19 cellular contexts compared by ENCODE assay signal in genomic region chr1:211348547-211348946, GRCh38. TPM values are rescaled to one million over a fixed set of nuclear protein-coding genes. Genes with fewer than 3 reads are reported as not detected.
A peak's percentile ranks its signal among the peaks of the same experiment; 100 is the strongest.
DNase-seq lines count a peak whose midpoint lies in the region; ATAC-seq and TF ChIP-seq lines count a peak whose summit lies in the region.
"Had no signal": no experiment of that assay in that cellular context is flagged by ENCODE, and none has a peak within 500 bp of the region (broad histone marks: within the 10 kb centered on the region; RNA-seq: fewer than 3 reads in every experiment).

No MANE protein-coding gene starts in this region.

- H3K9me3 ChIP-seq in mucosa of descending colon (no peaks in the 10 kb centered on the region), mesenchymal stem cell (ENCODE audit: control insufficient read depth, low read length) (no peaks in the 10 kb centered on the region)

- H3K23ac ChIP-seq in mesenchymal stem cell (ENCODE audit: low read length in 2 of 2), result no peak overlapping the region

- H2BK120ac ChIP-seq in mesenchymal stem cell (ENCODE audit: low read depth, low read length), result no peak overlapping the region

- H3K27ac Mint-ChIP-seq in activated naive CD8-positive, alpha-beta T cell, result peak overlapping the region; percentile 22
- no peak overlapping the region for H3K27ac Mint-ChIP-seq in activated naive CD8-positive, alpha-beta T cell treated with anti-CD3 and anti-CD28 coated beads for 36 hours
- H3K27ac Mint-ChIP-seq in stimulated activated memory B cell treated with anti-CD40 and anti-IgM and Interleukin-4, amounts not matched to agents 10 μg/mL and 1 μg/mL and 100 μg/mL, for 72 hours, result peak overlapping the region; percentile 68
- H3K27ac Mint-ChIP-seq: H9 had no signal

- H2BK12ac ChIP-seq in mesenchymal stem cell (ENCODE audit: low read length in 2 of 2), result no peak overlapping the region

- H3K9ac ChIP-seq in mesenchymal stem cell (ENCODE audit: low read length), result no peak overlapping the region

- TF ChIP-seq CTCF in mucosa of descending colon (IDR thresholded peaks at IDR 0.05), result no peak

- no peak for ATAC-seq in stimulated activated memory B cell treated with anti-CD40 and anti-IgM and Interleukin-4, amounts not matched to agents 10 μg/mL and 1 μg/mL and 100 μg/mL, for 72 hours
- ATAC-seq in mucosa of descending colon, result no peak

- no peak overlapping the region for H3K4me3 Mint-ChIP-seq in activated naive CD8-positive, alpha-beta T cell
- no peak overlapping the region for H3K4me3 Mint-ChIP-seq in activated naive CD8-positive, alpha-beta T cell treated with anti-CD3 and anti-CD28 coated beads for 36 hours
- no peak overlapping the region for H3K4me3 Mint-ChIP-seq in stimulated activated memory B cell treated with anti-CD40 and anti-IgM and Interleukin-4, amounts not matched to agents 10 μg/mL and 1 μg/mL and 100 μg/mL, for 72 hours
- H3K4me3 Mint-ChIP-seq: H9 had no signal

- H3K36me3 ChIP-seq in mucosa of descending colon (ENCODE audit: low read depth), result no peaks in the 10 kb centered on the region
- H3K36me3 ChIP-seq in mesenchymal stem cell (ENCODE audit: control insufficient read depth in 1 of 2, insufficient read depth in 2 of 2, low read depth in 1 of 2, low read length in 2 of 2), result peaks cover 0 to 7% of the 10 kb centered on the region in 2 experiments

- intact Hi-C loops in mucosa of descending colon (cut with DNase I, micrococcal nuclease), result no loop called here

- no peak overlapping the region for H3K18ac ChIP-seq in mesenchymal stem cell (ENCODE audit: low read depth in 1 of 2, low read length in 2 of 2)

- H3K4me1 ChIP-seq in mucosa of descending colon (ENCODE audit: low read depth), result peaks cover 16% of the 10 kb centered on the region
- peaks cover 8% of the 10 kb centered on the region for H3K4me1 ChIP-seq in mesenchymal stem cell (ENCODE audit: control insufficient read depth, insufficient read depth, low read depth, low read length)

- no peaks in the 10 kb centered on the region for H3K27me3 Mint-ChIP-seq in activated naive CD8-positive, alpha-beta T cell
- no peaks in the 10 kb centered on the region for H3K27me3 Mint-ChIP-seq in activated naive CD8-positive, alpha-beta T cell treated with anti-CD3 and anti-CD28 coated beads for 36 hours
- H3K27me3 Mint-ChIP-seq in stimulated activated memory B cell treated with anti-CD40 and anti-IgM and Interleukin-4, amounts not matched to agents 10 μg/mL and 1 μg/mL and 100 μg/mL, for 72 hours, result no peaks in the 10 kb centered on the region
- H3K27me3 Mint-ChIP-seq: CD8-positive, alpha-beta memory T cell had no signal

- H3K4ac ChIP-seq in mesenchymal stem cell (ENCODE audit: low read depth in 1 of 2, low read length in 2 of 2), result no peak overlapping the region

- H3K79me1 ChIP-seq in mesenchymal stem cell (replicated peaks; ENCODE audit: low read length, poor library complexity, severe bottlenecking), result peaks cover 40% of the 10 kb centered on the region

- H3K27ac ChIP-seq in mesenchymal stem cell (ENCODE audit: low read length, poor library complexity, severe bottlenecking), result no peak overlapping the region
- H3K27ac ChIP-seq: C4-2B had no signal

- peaks cover 9% of the 10 kb centered on the region for H3K9me3 Mint-ChIP-seq in activated naive CD8-positive, alpha-beta T cell (ENCODE audit: low read depth)
- peaks cover 16% of the 10 kb centered on the region for H3K9me3 Mint-ChIP-seq in activated naive CD8-positive, alpha-beta T cell treated with anti-CD3 and anti-CD28 coated beads for 36 hours
- peaks cover 4% of the 10 kb centered on the region for H3K9me3 Mint-ChIP-seq in stimulated activated memory B cell treated with anti-CD40 and anti-IgM and Interleukin-4, amounts not matched to agents 10 μg/mL and 1 μg/mL and 100 μg/mL, for 72 hours

- H3K4me1 Mint-ChIP-seq in activated naive CD8-positive, alpha-beta T cell (ENCODE audit: low read depth), result peaks cover 83% of the 10 kb centered on the region
- peaks cover 69% of the 10 kb centered on the region for H3K4me1 Mint-ChIP-seq in activated naive CD8-positive, alpha-beta T cell treated with anti-CD3 and anti-CD28 coated beads for 36 hours
- peaks cover 90% of the 10 kb centered on the region for H3K4me1 Mint-ChIP-seq in stimulated activated memory B cell treated with anti-CD40 and anti-IgM and Interleukin-4, amounts not matched to agents 10 μg/mL and 1 μg/mL and 100 μg/mL, for 72 hours

- H3K14ac ChIP-seq in mesenchymal stem cell (ENCODE audit: low read length in 2 of 2), result no peak overlapping the region

- no peak for DNase-seq in activated naive CD8-positive, alpha-beta T cell treated with anti-CD3 and anti-CD28 coated beads for 36 hours
- DNase-seq in NCI-H146 (lab: John Stamatoyannopoulos, UW) (peak; percentile 38), dermis blood vessel endothelial cell (peak; percentile 28), mucosa of descending colon (no peak), mesenchymal stem cell (no peak), hypothalamus (lab: John Stamatoyannopoulos, UW) (no peak)
- DNase-seq: ACHN; CD8-positive, alpha-beta memory T cell; COR-L47; DMS 273 treated with DMSO at 0.1 percent for 48 hours; DMS53; DND-41; EL; H9; IMR-90 had no signal

- no peak overlapping the region for H2AFZ ChIP-seq in mesenchymal stem cell (ENCODE audit: low read depth, low read length)

- H3K36me3 Mint-ChIP-seq in activated naive CD8-positive, alpha-beta T cell, result peaks cover 15% of the 10 kb centered on the region
- H3K36me3 Mint-ChIP-seq in activated naive CD8-positive, alpha-beta T cell treated with anti-CD3 and anti-CD28 coated beads for 36 hours, result peaks cover 47% of the 10 kb centered on the region
- peaks cover 33% of the 10 kb centered on the region for H3K36me3 Mint-ChIP-seq in stimulated activated memory B cell treated with anti-CD40 and anti-IgM and Interleukin-4, amounts not matched to agents 10 μg/mL and 1 μg/mL and 100 μg/mL, for 72 hours

- H4K91ac ChIP-seq in mesenchymal stem cell (ENCODE audit: low read length), result no peak overlapping the region

- H4K8ac ChIP-seq in mesenchymal stem cell (ENCODE audit: low read length), result no peak overlapping the region

- no peak overlapping the region for H3K4me3 ChIP-seq in mucosa of descending colon
- no peak overlapping the region for H3K4me3 ChIP-seq in mesenchymal stem cell (ENCODE audit: insufficient read depth in 1 of 2, low read depth in 1 of 2, low read length in 2 of 2)
- H3K4me3 ChIP-seq: GM12878 had no signal

- H3K4me2 ChIP-seq in mesenchymal stem cell (ENCODE audit: low read length, poor library complexity, severe bottlenecking), result no peak overlapping the region

- H3K27me3 ChIP-seq in mesenchymal stem cell (ENCODE audit: control insufficient read depth in 1 of 2, insufficient read depth in 1 of 2, low read length in 2 of 2), result no peaks in the 10 kb centered on the region

- no peak overlapping the region for H2AK5ac ChIP-seq in mesenchymal stem cell (ENCODE audit: low read length, severe bottlenecking)

- no peak overlapping the region for H2BK5ac ChIP-seq in mesenchymal stem cell (ENCODE audit: low read depth, low read length, poor library complexity, severe bottlenecking)

- no peak overlapping the region for H2BK15ac ChIP-seq in mesenchymal stem cell (ENCODE audit: low read depth, poor library complexity, severe bottlenecking)

RNA-seq across cellular contexts. Expression of gene TRAF5, which starts 21.9 kb away (rescaled TPM):
- 10 to 100 TPM; 23.7 to 24.4 TPM for total RNA-seq in activated naive CD8-positive, alpha-beta T cell treated with anti-CD3 and anti-CD28 coated beads for 36 hours
- total RNA-seq in dermis blood vessel endothelial cell, result 13.5 and 15.3 TPM in 2 replicates
- total RNA-seq in mucosa of descending colon, result 10 to 100 TPM; 19.4 to 28.5 (median 23.9) TPM
- polyA plus RNA-seq in mesenchymal stem cell (2013, experiment 1 of 2), result 10.5 TPM
- 10.5 TPM for polyA plus RNA-seq in mesenchymal stem cell (2013, experiment 2 of 2)

Comparison
In these comparisons a context has a peak if more than half of its experiments do, and no peak if none do; other contexts are left out.
1. DNase-seq: peak in NCI-H146 (single experiment) and dermis blood vessel endothelial cell (single experiment); none in activated naive CD8-positive, alpha-beta T cell treated with anti-CD3 and anti-CD28 coated beads for 36 hours (single experiment), mucosa of descending colon (0 of 3), mesenchymal stem cell (single experiment) and hypothalamus (0 of 51).